In the genomic region with DNA sequence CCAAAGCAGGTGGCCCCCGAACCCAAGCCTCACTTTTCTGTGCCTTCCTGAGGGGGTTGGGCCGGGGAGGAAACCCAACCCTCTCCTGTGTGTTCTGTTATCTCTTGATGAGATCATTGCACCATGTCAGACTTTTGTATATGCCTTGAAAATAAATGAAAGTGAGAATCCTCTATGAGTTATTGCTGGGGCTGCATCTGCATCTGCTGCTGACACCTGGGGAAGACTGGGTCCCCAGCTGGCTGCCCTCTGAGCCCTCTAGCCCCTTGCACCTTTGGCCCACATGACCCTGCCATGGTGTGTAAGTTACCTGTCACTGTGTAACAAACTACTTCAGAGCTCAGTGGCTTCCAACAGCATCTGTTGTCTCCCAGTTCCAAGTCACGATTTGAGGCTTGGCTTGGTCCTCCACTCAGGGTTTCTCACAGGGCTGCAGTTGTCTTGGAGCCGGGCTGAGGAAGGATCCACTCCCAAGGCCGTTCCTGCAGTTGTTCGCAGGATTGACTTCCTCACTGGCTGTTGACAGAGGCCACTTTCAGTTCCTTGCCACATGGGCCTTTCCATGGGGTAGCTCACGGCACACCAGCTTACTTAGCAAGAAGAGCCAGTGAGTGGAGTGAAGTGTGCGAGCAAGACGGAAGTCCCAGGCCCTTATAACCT, we compare ENCODE assay signal across 16 cellular contexts. TPM values are rescaled to one million over a fixed set of nuclear protein-coding genes. Genes with fewer than 3 reads are reported as not detected.
DNase-seq lines count a peak whose midpoint lies in the region; ATAC-seq lines count a peak whose summit lies in the region.
"Had no signal": no experiment of that assay in that cellular context is flagged by ENCODE, and none has a peak within 500 bp of the region (broad histone marks: within the 10 kb centered on the region; RNA-seq: fewer than 3 reads in every experiment).

No MANE protein-coding gene starts in this region.

- H3K4me1 Mint-ChIP-seq in T-helper 17 cell = peaks cover 25% of the 10 kb centered on the region
- no peaks in the 10 kb centered on the region for H3K4me1 Mint-ChIP-seq in stimulated activated naive CD8-positive, alpha-beta T cell treated with anti-CD3 and anti-CD28 coated beads, Interleukin-15, amount 100 ng/mL, for 72 hours

- H3K27me3 Mint-ChIP-seq in T-helper 17 cell = no peaks in the 10 kb centered on the region
- no peaks in the 10 kb centered on the region for H3K27me3 Mint-ChIP-seq in stimulated activated naive CD8-positive, alpha-beta T cell treated with anti-CD3 and anti-CD28 coated beads, Interleukin-15, amount 100 ng/mL, for 72 hours

- no peaks in the 10 kb centered on the region for H3K9me3 ChIP-seq in T-helper 17 cell (ENCODE audit: control insufficient read depth, low read length, poor library complexity, severe bottlenecking)
- H3K9me3 ChIP-seq: psoas muscle had no signal

- DNase-seq in Ammon's horn (ENCODE audit: low spot score) = peak; percentile 74
- no peak for DNase-seq in T-helper 17 cell
- DNase-seq in mesenteric fat pad (ENCODE audit: low spot score) = peak; percentile 83
- DNase-seq in NCI-H1436 (lab: John Stamatoyannopoulos, UW) = no peak
- DNase-seq in stimulated activated naive CD8-positive, alpha-beta T cell treated with anti-CD3 and anti-CD28 coated beads, Interleukin-15, amount 100 ng/mL, for 72 hours = no peak
- no peak for DNase-seq in HCEC 1CT
- no peak for DNase-seq in NCI-H2107 (lab: John Stamatoyannopoulos, UW)
- DNase-seq: activated CD8-positive, alpha-beta memory T cell treated with anti-CD3 and anti-CD28 coated beads, Interleukin-2, amount 50 U/mL, for 48 hours; amniotic stem cell; EL; NCI-H1417; NCI-H510A; psoas muscle; SHP77 treated with DMSO at 0.1 percent for 48 hours had no signal

- no peak overlapping the region for H3K4me3 Mint-ChIP-seq in T-helper 17 cell
- H3K4me3 Mint-ChIP-seq in stimulated activated naive CD8-positive, alpha-beta T cell treated with anti-CD3 and anti-CD28 coated beads, Interleukin-15, amount 100 ng/mL, for 72 hours = no peak overlapping the region
- H3K4me3 Mint-ChIP-seq: H9 had no signal

- ATAC-seq in GM21526 (IDR thresholded peaks at IDR 0.05; ENCODE audit: low FRiP score, unreplicated experiment) = peak; percentile 42
- ATAC-seq in T-helper 17 cell = peak; percentile 53
- no peak for ATAC-seq in stimulated activated naive CD8-positive, alpha-beta T cell treated with anti-CD3 and anti-CD28 coated beads, Interleukin-15, amount 100 ng/mL, for 72 hours

- no peaks in the 10 kb centered on the region for H3K36me3 Mint-ChIP-seq in T-helper 17 cell (ENCODE audit: low read depth)

- H3K9me3 Mint-ChIP-seq in stimulated activated naive CD8-positive, alpha-beta T cell treated with anti-CD3 and anti-CD28 coated beads, Interleukin-15, amount 100 ng/mL, for 72 hours = no peaks in the 10 kb centered on the region
- H3K9me3 Mint-ChIP-seq: H9 had no signal

- no peak overlapping the region for H3K27ac Mint-ChIP-seq in T-helper 17 cell
- H3K27ac Mint-ChIP-seq in stimulated activated naive CD8-positive, alpha-beta T cell treated with anti-CD3 and anti-CD28 coated beads, Interleukin-15, amount 100 ng/mL, for 72 hours = no peak overlapping the region
- H3K27ac Mint-ChIP-seq: H9 had no signal

RNA-seq across cellular contexts. Expression of a gene that starts 13.5 kb away (rescaled TPM):
- 10 to 100 TPM; 25.2 to 29.8 TPM for total RNA-seq in T-helper 17 cell
- total RNA-seq in mesenteric fat pad = 80.4 TPM

RNA-seq across cellular contexts. Expression of a gene that starts 32.9 kb away (rescaled TPM):
- total RNA-seq in T-helper 17 cell (1 to 10 TPM in 1 of 2 donors, under 1 TPM in 1; 0.55 to 1.2 TPM), mesenteric fat pad (337 TPM)

Comparison
In these comparisons a context has a peak if more than half of its experiments do, and no peak if none do; other contexts are left out.
1. DNase-seq: peak in Ammon's horn (single experiment) and mesenteric fat pad (single experiment); none in T-helper 17 cell (0 of 3), NCI-H1436 (single experiment), stimulated activated naive CD8-positive, alpha-beta T cell treated with anti-CD3 and anti-CD28 coated beads, Interleukin-15, amount 100 ng/mL, for 72 hours (0 of 2), HCEC 1CT (single experiment) and NCI-H2107 (single experiment).
2. RNA of a gene that starts 32.9 kb away (total RNA-seq): 337 TPM in mesenteric fat pad (single experiment); 0.55 to 1.2 TPM in T-helper 17 cell; every median in the first group is over 100 times any median in the second.